ENCODE assay signal across 25 cellular contexts in the genomic region with DNA sequence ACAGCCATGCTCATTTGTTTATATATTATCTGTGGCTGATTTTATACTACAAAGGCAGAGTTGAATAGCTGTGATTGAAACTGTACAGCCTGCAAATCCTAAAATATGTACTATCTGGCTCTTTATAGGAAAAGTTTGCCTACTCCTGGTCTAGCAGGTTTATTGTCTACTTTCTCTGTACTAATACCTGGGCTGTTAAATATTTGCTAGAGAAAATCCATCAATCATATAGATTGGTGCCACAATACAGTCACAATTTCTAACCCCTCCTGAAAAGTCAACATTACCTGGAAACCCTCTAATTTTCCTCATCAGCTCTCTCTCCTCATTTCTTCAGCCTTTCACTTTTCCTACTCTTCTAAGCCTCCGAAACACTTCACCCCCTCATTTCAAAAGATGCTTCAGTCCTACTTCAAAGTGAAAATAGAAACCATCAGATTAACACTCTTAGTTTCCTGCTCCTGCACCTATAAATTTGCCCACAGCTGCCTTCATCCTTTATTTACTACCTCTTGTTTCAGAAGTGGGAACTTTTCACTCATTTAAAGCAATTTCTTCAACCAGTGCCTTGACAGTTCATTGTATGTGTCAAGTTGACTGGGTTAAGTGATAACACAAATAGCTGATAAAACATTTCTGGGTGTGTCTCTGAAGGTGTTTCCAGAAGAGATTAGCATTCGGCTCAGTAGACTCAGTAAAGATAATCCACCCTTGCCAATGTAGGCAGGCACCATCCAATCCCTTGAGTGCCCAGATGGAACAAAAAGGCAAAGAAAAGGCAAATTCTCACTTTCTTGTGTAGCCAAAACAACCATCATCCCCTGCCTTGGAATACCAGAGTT. TPM values are rescaled to one million over a fixed set of nuclear protein-coding genes. Genes with fewer than 3 reads are reported as not detected.
DNase-seq lines count a peak whose midpoint lies in the region; ATAC-seq lines count a peak whose summit lies in the region.
"Had no signal": no experiment of that assay in that cellular context is flagged by ENCODE, and none has a peak within 500 bp of the region (broad histone marks: within the 10 kb centered on the region; RNA-seq: fewer than 3 reads in every experiment).

No MANE protein-coding gene starts in this region.

- no peaks in the 10 kb centered on the region for H3K9me3 Mint-ChIP-seq in activated CD4-positive, alpha-beta T cell treated with anti-CD3 and anti-CD28 coated beads for 36 hours (ENCODE audit: low read depth)
- H3K9me3 Mint-ChIP-seq: activated naive CD4-positive, alpha-beta T cell treated with anti-CD3 and anti-CD28 coated beads for 36 hours had no signal

- POLR2A ChIA-PET in activated CD4-positive, alpha-beta T cell treated with anti-CD3 and anti-CD28 coated beads for 36 hours (lab: Charles Lee), result no interaction called here

- ATAC-seq in activated CD4-positive, alpha-beta T cell treated with anti-CD3 and anti-CD28 coated beads for 36 hours, result peak; percentile 39
- ATAC-seq in T-helper 17 cell (no peak), HG03432 (IDR thresholded peaks at IDR 0.05; ENCODE audit: unreplicated experiment) (no peak), GM21619 (IDR thresholded peaks at IDR 0.05; ENCODE audit: unreplicated experiment) (no peak)
- ATAC-seq: esophagus mucosa, Panc1, sciatic nerve, WTC11 had no signal

- no peak overlapping the region for H2BK15ac ChIP-seq in mesendoderm (replicated peaks; ENCODE audit: low read depth)

- H4K5ac ChIP-seq in mesendoderm (ENCODE audit: low read length), result no peak overlapping the region

- peaks cover 5% of the 10 kb centered on the region for H3K27me3 Mint-ChIP-seq in activated CD4-positive, alpha-beta T cell treated with anti-CD3 and anti-CD28 coated beads for 36 hours
- H3K27me3 Mint-ChIP-seq in T-helper 17 cell, result peaks cover 6% of the 10 kb centered on the region

- no peak overlapping the region for H4K8ac ChIP-seq in mesendoderm (ENCODE audit: low read depth, low read length)

- H3K36me3 Mint-ChIP-seq in activated CD4-positive, alpha-beta T cell treated with anti-CD3 and anti-CD28 coated beads for 36 hours (ENCODE audit: low read depth), result no peaks in the 10 kb centered on the region
- H3K36me3 Mint-ChIP-seq in T-helper 17 cell (ENCODE audit: low read depth), result peaks cover 3% of the 10 kb centered on the region
- H3K36me3 Mint-ChIP-seq: CD14-positive monocyte, neural progenitor cell, WTC11 had no signal

- no peak overlapping the region for H3K4me2 ChIP-seq in mesendoderm (ENCODE audit: low read length)
- H3K4me2 ChIP-seq: neural progenitor cell had no signal

- no peak overlapping the region for H2BK5ac ChIP-seq in mesendoderm (ENCODE audit: low read length)

- H3K27me3 ChIP-seq in mesendoderm (ENCODE audit: insufficient read depth, low read length, poor library complexity), result no peaks in the 10 kb centered on the region
- H3K27me3 ChIP-seq: adrenal gland, brain microvascular endothelial cell, neural progenitor cell, uterus had no signal

- H3K4me3 ChIP-seq in mesendoderm (ENCODE audit: low read length), result no peak overlapping the region
- H3K4me3 ChIP-seq: adrenal gland, neural progenitor cell, uterus had no signal

- H3K79me2 ChIP-seq in mesendoderm (ENCODE audit: control insufficient read depth, insufficient read depth, low read length), result no peaks in the 10 kb centered on the region

- H3K79me1 ChIP-seq in mesendoderm (ENCODE audit: low read length), result no peaks in the 10 kb centered on the region

- no peak overlapping the region for H3K27ac ChIP-seq in mesendoderm (ENCODE audit: low read depth, low read length)
- H3K27ac ChIP-seq: adrenal gland, brain microvascular endothelial cell, neural progenitor cell, uterus had no signal

- H3K36me3 ChIP-seq in mesendoderm (ENCODE audit: control insufficient read depth, insufficient read depth, low read length), result no peaks in the 10 kb centered on the region
- H3K36me3 ChIP-seq: adrenal gland, brain microvascular endothelial cell, neural progenitor cell, uterus had no signal

- H3K4ac ChIP-seq in mesendoderm (ENCODE audit: low read depth, low read length), result no peak overlapping the region

- H3K9ac ChIP-seq in mesendoderm (ENCODE audit: low read length), result no peak overlapping the region
- H3K9ac ChIP-seq: neural progenitor cell had no signal

- H3K4me1 ChIP-seq in mesendoderm (ENCODE audit: control insufficient read depth, low read depth, low read length), result no peaks in the 10 kb centered on the region
- H3K4me1 ChIP-seq: adrenal gland, neural progenitor cell, uterus had no signal

- H3K27ac Mint-ChIP-seq in activated CD4-positive, alpha-beta T cell treated with anti-CD3 and anti-CD28 coated beads for 36 hours, result no peak overlapping the region
- H3K27ac Mint-ChIP-seq in T-helper 17 cell, result no peak overlapping the region
- H3K27ac Mint-ChIP-seq: activated naive CD4-positive, alpha-beta T cell treated with anti-CD3 and anti-CD28 coated beads for 36 hours; CD14-positive monocyte; endodermal cell; neural progenitor cell; WTC11 had no signal

- no peak overlapping the region for H3K56ac ChIP-seq in mesendoderm (ENCODE audit: low read length)

- H3K23ac ChIP-seq in mesendoderm (ENCODE audit: low read length), result no peak overlapping the region

- no peak overlapping the region for H2BK120ac ChIP-seq in mesendoderm (ENCODE audit: low read depth, low read length)

- H3K4me1 Mint-ChIP-seq in activated CD4-positive, alpha-beta T cell treated with anti-CD3 and anti-CD28 coated beads for 36 hours, result peaks cover 5% of the 10 kb centered on the region
- H3K4me1 Mint-ChIP-seq in T-helper 17 cell, result peaks cover 5% of the 10 kb centered on the region
- H3K4me1 Mint-ChIP-seq: CD14-positive monocyte, neural progenitor cell had no signal

- H3K4me3 Mint-ChIP-seq in activated CD4-positive, alpha-beta T cell treated with anti-CD3 and anti-CD28 coated beads for 36 hours, result no peak overlapping the region
- peak overlapping the region; percentile 39 for H3K4me3 Mint-ChIP-seq in T-helper 17 cell
- H3K4me3 Mint-ChIP-seq: activated naive CD4-positive, alpha-beta T cell treated with anti-CD3 and anti-CD28 coated beads for 36 hours; CD14-positive monocyte; endodermal cell; neural progenitor cell; WTC11 had no signal

- no CpG with 5 or more reads among the region's 2 CpGs for WGBS in mesendoderm (ENCODE audit: extremely low coverage, insufficient coverage, low lambda C conversion rate)

- H3K18ac ChIP-seq in mesendoderm (ENCODE audit: low read length), result no peak overlapping the region

- DNase-seq in activated CD4-positive, alpha-beta T cell treated with anti-CD3 and anti-CD28 coated beads for 36 hours, result no peak
- no peak for DNase-seq in activated CD4-positive, alpha-beta T cell treated with anti-CD3 and anti-CD28 coated beads, Interleukin-2, amount 50 U/mL, for 1 hour
- DNase-seq in T-helper 17 cell, result no peak
- DNase-seq in mesendoderm, result peak; percentile 9
- no peak for DNase-seq in NCI-H1092 (lab: John Stamatoyannopoulos, UW)
- DNase-seq in NCI-H2227 treated with DMSO at 0.1 percent for 48 hours (lab: John Stamatoyannopoulos, UW), result no peak
- DNase-seq: 8988T; activated naive CD4-positive, alpha-beta T cell treated with anti-CD3 and anti-CD28 coated beads for 36 hours; adrenal gland; brain microvascular endothelial cell; endodermal cell; foreskin fibroblast; NCI-H146; NCI-H446 treated with DMSO at 0.1 percent for 48 hours; SHP77; stimulated activated naive CD4-positive, alpha-beta T cell; uterus had no signal

- no peak overlapping the region for H2AK5ac ChIP-seq in mesendoderm (ENCODE audit: low read length)

- intact Hi-C loops in activated CD4-positive, alpha-beta T cell treated with anti-CD3 and anti-CD28 coated beads for 36 hours (cut with DNase I, micrococcal nuclease), result no loop called here

- CTCF ChIA-PET in activated CD4-positive, alpha-beta T cell treated with anti-CD3 and anti-CD28 coated beads for 36 hours (lab: Charles Lee), result interaction anchor here (0.5 to 1.0 kb wide), 2 partner anchors 72 to 112 kb away, joined by 3 read pairs; no protein-coding TSS in a partner anchor

- no peaks in the 10 kb centered on the region for H3K9me3 ChIP-seq in T-helper 17 cell (ENCODE audit: control insufficient read depth, low read length, poor library complexity, severe bottlenecking)
- H3K9me3 ChIP-seq: adrenal gland, uterus had no signal

RNA-seq across cellular contexts. Expression of gene C2CD5, which starts 18.1 kb away (rescaled TPM):
- total RNA-seq in activated CD4-positive, alpha-beta T cell treated with anti-CD3 and anti-CD28 coated beads for 36 hours, result 10 to 100 TPM; 29.5 to 31.6 TPM
- total RNA-seq in T-helper 17 cell, result 10 to 100 TPM; 31.5 to 31.6 TPM
- polyA plus RNA-seq in mesendoderm (2013, experiment 1 of 2), result 25.2 TPM
- 24.9 TPM for polyA plus RNA-seq in mesendoderm (2013, experiment 2 of 2)
